ENCODE assay signal across 11 cellular contexts in genomic region chr1:45172015-45172414, GRCh38. TPM values are rescaled to one million over a fixed set of nuclear protein-coding genes. Genes with fewer than 3 reads are reported as not detected.
DNase-seq lines count a peak whose midpoint lies in the region; ATAC-seq lines count a peak whose summit lies in the region.
"Had no signal": no experiment of that assay in that cellular context is flagged by ENCODE, and none has a peak within 500 bp of the region (broad histone marks: within the 10 kb centered on the region; RNA-seq: fewer than 3 reads in every experiment).

No MANE protein-coding gene starts in this region.

- no peaks in the 10 kb centered on the region for H3K36me3 ChIP-seq in endocrine pancreas (ENCODE audit: control insufficient read depth, insufficient read depth, low read length)
- H3K36me3 ChIP-seq: transverse colon had no signal

- H3K9ac ChIP-seq in endocrine pancreas (ENCODE audit: control insufficient read depth, insufficient read depth, low read length), result no peak overlapping the region

- H3K4me1 ChIP-seq in endocrine pancreas (ENCODE audit: control insufficient read depth, insufficient read depth, low read length), result peaks cover 12% of the 10 kb centered on the region

- H3K9me3 ChIP-seq in endocrine pancreas (ENCODE audit: control insufficient read depth, low read length), result no peaks in the 10 kb centered on the region
- H3K9me3 ChIP-seq: Caco-2, transverse colon had no signal

- ATAC-seq in GM21619 (IDR thresholded peaks at IDR 0.05; ENCODE audit: unreplicated experiment), result no peak

- H3K4me3 ChIP-seq in endocrine pancreas (ENCODE audit: control insufficient read depth, insufficient read depth, low read length), result peak overlapping the region; percentile 45
- H3K4me3 ChIP-seq: transverse colon had no signal

- H3K27me3 ChIP-seq in endocrine pancreas (ENCODE audit: control insufficient read depth, insufficient read depth, low read length), result no peaks in the 10 kb centered on the region
- H3K27me3 ChIP-seq: transverse colon had no signal

- DNase-seq in SIG-M5 treated with dmso at 0.1 percent for 504 hours (lab: John Stamatoyannopoulos, UW; ENCODE audit: unreplicated experiment), result peak; percentile 67
- DNase-seq in SIG-M5 (lab: John Stamatoyannopoulos, UW), result no peak
- DNase-seq in NOMO-1 treated with dmso at 0.1 percent for 144 hours (lab: John Stamatoyannopoulos, UW; ENCODE audit: unreplicated experiment), result peak; percentile 32
- no peak for DNase-seq in stimulated activated CD8-positive, alpha-beta memory T cell treated with anti-CD3 and anti-CD28 coated beads, Interleukin-4, amount 100 ng/mL, for 48 hours
- no peak for DNase-seq in NCI-H2107 (lab: John Stamatoyannopoulos, UW)
- DNase-seq in occipital lobe (lab: John Stamatoyannopoulos, UW), result no peak
- DNase-seq: hypothalamus, transverse colon had no signal

RNA-seq across cellular contexts. Expression of gene ZSWIM5, which starts 34.4 kb away (rescaled TPM):
- 22.6 TPM for total RNA-seq in occipital lobe

Comparison
In these comparisons a context has a peak if more than half of its experiments do, and no peak if none do; other contexts are left out.
1. DNase-seq: peak in SIG-M5 treated with dmso at 0.1 percent for 504 hours (single experiment) and NOMO-1 treated with dmso at 0.1 percent for 144 hours (single experiment); none in SIG-M5 (single experiment), stimulated activated CD8-positive, alpha-beta memory T cell treated with anti-CD3 and anti-CD28 coated beads, Interleukin-4, amount 100 ng/mL, for 48 hours (single experiment), NCI-H2107 (single experiment) and occipital lobe (single experiment).